In genomic region chr2:231602874-231603467, GRCh38 we compare ENCODE assay signal across 10 cellular contexts. TPM values are rescaled to one million over a fixed set of nuclear protein-coding genes. Genes with fewer than 3 reads are reported as not detected.
DNase-seq lines count a peak whose midpoint lies in the region; ATAC-seq and TF ChIP-seq lines count a peak whose summit lies in the region.
"Had no signal": no experiment of that assay in that cellular context is flagged by ENCODE, and none has a peak within 500 bp of the region (broad histone marks: within the 10 kb centered on the region; RNA-seq: fewer than 3 reads in every experiment).

No MANE protein-coding gene starts in this region.

- H3K4me3 Mint-ChIP-seq in activated CD4-positive, alpha-beta T cell treated with anti-CD3 and anti-CD28 coated beads, Interleukin-2, amount 10 ng/mL, durations not matched to agents 7 days and 5 days = no peak overlapping the region
- H3K4me3 Mint-ChIP-seq in naive thymus-derived CD4-positive, alpha-beta T cell = peak overlapping the region in 6 of 10 donors; percentile 21 to 72 (median 36)

- H3K9me3 Mint-ChIP-seq in activated CD4-positive, alpha-beta T cell treated with anti-CD3 and anti-CD28 coated beads, Interleukin-2, amount 10 ng/mL, durations not matched to agents 7 days and 5 days = no peaks in the 10 kb centered on the region
- H3K9me3 Mint-ChIP-seq in naive thymus-derived CD4-positive, alpha-beta T cell = no peaks in the 10 kb centered on the region

- no peak for DNase-seq in activated CD4-positive, alpha-beta T cell treated with anti-CD3 and anti-CD28 coated beads, Interleukin-2, amount 10 ng/mL, durations not matched to agents 7 days and 5 days
- DNase-seq in activated CD4-positive, alpha-beta T cell treated with anti-CD3 and anti-CD28 coated beads for 4 hours = no peak
- peak in 3 of 61 donors; percentile 15 to 35 (median 26) for DNase-seq in caudate nucleus (lab: John Stamatoyannopoulos, UW)
- DNase-seq in naive thymus-derived CD4-positive, alpha-beta T cell = no peak
- DNase-seq in thoracic aorta (ENCODE audit: low spot score) = no peak
- no peak for DNase-seq in effector CD8-positive, alpha-beta T cell (lab: John Stamatoyannopoulos, UW)
- DNase-seq in epidermal melanocyte (ENCODE audit: insufficient read length, low spot score) = no peak
- DNase-seq: NCI-H2171, SK-N-SH had no signal

- H3K4me1 ChIP-seq in naive thymus-derived CD4-positive, alpha-beta T cell (ENCODE audit: control insufficient read depth in 2 of 2, insufficient read depth in 2 of 2, low read length in 2 of 2) = peaks cover 0 to 9% of the 10 kb centered on the region in 2 donors
- peaks cover 12 to 49% of the 10 kb centered on the region in 2 donors for H3K4me1 ChIP-seq in thoracic aorta (ENCODE audit: control insufficient read depth in 1 of 2, low read depth in 2 of 2)

- ATAC-seq in naive thymus-derived CD4-positive, alpha-beta T cell = no peak
- ATAC-seq in thoracic aorta (ENCODE audit: insufficient number of reproducible peaks, low FRiP score, low read depth) (no peak), HG03432 (IDR thresholded peaks at IDR 0.05; ENCODE audit: unreplicated experiment) (no peak)

- no peaks in the 10 kb centered on the region for H3K9me3 ChIP-seq in naive thymus-derived CD4-positive, alpha-beta T cell (ENCODE audit: control insufficient read depth in 2 of 3, low read length in 3 of 3)
- H3K9me3 ChIP-seq in thoracic aorta = no peaks in the 10 kb centered on the region
- H3K9me3 ChIP-seq: SK-N-SH had no signal

- H3K36me3 ChIP-seq in naive thymus-derived CD4-positive, alpha-beta T cell (ENCODE audit: control insufficient read depth in 2 of 3, insufficient read depth in 3 of 3, low read length in 3 of 3) = no peaks in the 10 kb centered on the region
- H3K36me3 ChIP-seq in thoracic aorta = no peaks in the 10 kb centered on the region

- TF ChIP-seq CTCF in thoracic aorta (IDR thresholded peaks at IDR 0.05) = no peak

- no peaks in the 10 kb centered on the region for H3K27me3 ChIP-seq in naive thymus-derived CD4-positive, alpha-beta T cell (ENCODE audit: control insufficient read depth in 2 of 2, insufficient read depth in 2 of 2, low read length in 2 of 2)
- H3K27me3 ChIP-seq in thoracic aorta (replicated peaks; ENCODE audit: insufficient read depth) = no peaks in the 10 kb centered on the region

- peaks cover 24% of the 10 kb centered on the region for H3K4me1 Mint-ChIP-seq in activated CD4-positive, alpha-beta T cell treated with anti-CD3 and anti-CD28 coated beads, Interleukin-2, amount 10 ng/mL, durations not matched to agents 7 days and 5 days
- peaks cover 0 to 14% (median 4%) of the 10 kb centered on the region in 7 donors for H3K4me1 Mint-ChIP-seq in naive thymus-derived CD4-positive, alpha-beta T cell

- H3K27ac ChIP-seq in caudate nucleus (ENCODE audit: low read depth, low read length) = peak overlapping the region; percentile 100
- no peak overlapping the region for H3K27ac ChIP-seq in naive thymus-derived CD4-positive, alpha-beta T cell (ENCODE audit: low read depth, low read length)
- H3K27ac ChIP-seq in thoracic aorta = peak overlapping the region; percentile 92 to 99

- H3K27ac Mint-ChIP-seq in activated CD4-positive, alpha-beta T cell treated with anti-CD3 and anti-CD28 coated beads, Interleukin-2, amount 10 ng/mL, durations not matched to agents 7 days and 5 days = peak overlapping the region; percentile 79
- H3K27ac Mint-ChIP-seq in naive thymus-derived CD4-positive, alpha-beta T cell = peak overlapping the region in 8 of 9 donors; percentile 16 to 92 (median 81)

- H3K36me3 Mint-ChIP-seq in activated CD4-positive, alpha-beta T cell treated with anti-CD3 and anti-CD28 coated beads, Interleukin-2, amount 10 ng/mL, durations not matched to agents 7 days and 5 days (ENCODE audit: low read depth) = no peaks in the 10 kb centered on the region
- H3K36me3 Mint-ChIP-seq in naive thymus-derived CD4-positive, alpha-beta T cell = no peaks in the 10 kb centered on the region

- CTCF ChIA-PET in activated CD4-positive, alpha-beta T cell treated with anti-CD3 and anti-CD28 coated beads, Interleukin-2, amount 10 ng/mL, durations not matched to agents 7 days and 5 days (lab: Charles Lee) = interaction anchor here (0.7 to 7.0 kb wide), 8 partner anchors 8 to 486 kb away, joined by 3 to 67 read pairs (median 4); partner anchors contain the start of gene TEX44
- CTCF ChIA-PET in naive thymus-derived CD4-positive, alpha-beta T cell (lab: Charles Lee) = interaction anchor here (1.5 kb wide), 1 partner anchor 83 kb away, joined by 5 read pairs; no protein-coding TSS in a partner anchor

- POLR2A ChIA-PET in activated CD4-positive, alpha-beta T cell treated with anti-CD3 and anti-CD28 coated beads, Interleukin-2, amount 10 ng/mL, durations not matched to agents 7 days and 5 days (lab: Charles Lee) = no interaction called here
- POLR2A ChIA-PET in naive thymus-derived CD4-positive, alpha-beta T cell (lab: Charles Lee) = no interaction called here

- H3K4me3 ChIP-seq in naive thymus-derived CD4-positive, alpha-beta T cell (ENCODE audit: low read length) = no peak overlapping the region
- H3K4me3 ChIP-seq in thoracic aorta = no peak overlapping the region

- intact Hi-C loops in naive thymus-derived CD4-positive, alpha-beta T cell (cut with micrococcal nuclease) = loop anchor here in 1 of 2 donors (5.0 kb wide), 1 partner anchor 501 kb away; no protein-coding TSS in a partner anchor

- peaks cover 5% of the 10 kb centered on the region for H3K27me3 Mint-ChIP-seq in activated CD4-positive, alpha-beta T cell treated with anti-CD3 and anti-CD28 coated beads, Interleukin-2, amount 10 ng/mL, durations not matched to agents 7 days and 5 days
- peaks cover 0 to 9% (median 0%) of the 10 kb centered on the region in 5 donors for H3K27me3 Mint-ChIP-seq in naive thymus-derived CD4-positive, alpha-beta T cell

RNA-seq across cellular contexts. Expression of gene TEX44, which starts 10.3 kb away (rescaled TPM):
- not detected for total RNA-seq in activated CD4-positive, alpha-beta T cell treated with anti-CD3 and anti-CD28 coated beads, Interleukin-2, amount 10 ng/mL, durations not matched to agents 7 days and 5 days
- not detected for total RNA-seq in naive thymus-derived CD4-positive, alpha-beta T cell
- not detected for polyA plus RNA-seq in naive thymus-derived CD4-positive, alpha-beta T cell
- total RNA-seq in thoracic aorta = not detected
- polyA plus RNA-seq: SK-N-SH had no signal
